In the genomic region with DNA sequence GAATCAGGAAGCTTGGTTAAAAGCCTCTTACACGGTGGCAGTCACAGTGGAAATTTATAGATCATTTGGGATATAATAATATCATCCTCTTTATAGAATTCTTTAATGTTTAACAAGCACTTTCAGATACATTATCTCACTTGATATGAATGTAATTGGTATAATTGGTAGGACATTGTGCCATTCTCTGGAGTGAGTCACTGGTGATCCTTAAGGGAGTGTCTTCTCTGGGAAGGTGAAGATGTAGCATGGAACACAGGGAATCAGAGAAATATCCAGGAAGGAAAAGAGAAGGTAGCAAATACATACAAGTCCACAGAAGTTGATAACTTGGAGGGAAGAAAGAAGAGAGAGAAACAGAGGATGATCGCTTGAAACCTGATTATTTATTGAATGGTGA, we compare ENCODE assay signal across 18 cellular contexts. TPM values are rescaled to one million over a fixed set of nuclear protein-coding genes. Genes with fewer than 3 reads are reported as not detected.
"Had no signal": no experiment of that assay in that cellular context is flagged by ENCODE, and none has a peak within 500 bp of the region (broad histone marks: within the 10 kb centered on the region; RNA-seq: fewer than 3 reads in every experiment).

No MANE protein-coding gene starts in this region.

- H3K27me3 Mint-ChIP-seq: activated naive CD4-positive, alpha-beta T cell treated with anti-CD3 and anti-CD28 coated beads, Interleukin-2, amount 10 ng/mL, durations not matched to agents 7 days and 5 days had no signal

- H3K36me3 ChIP-seq: brain microvascular endothelial cell, gastroesophageal sphincter, heart left ventricle, left ventricle myocardium inferior, thyroid gland had no signal

- ATAC-seq: activated CD4-positive, CD25-positive, alpha-beta regulatory T cell treated with anti-CD3 and anti-CD28 coated beads, Interleukin-2, amount 50 U/mL, for 24 hours; activated naive CD8-positive, alpha-beta T cell treated with anti-CD3 and anti-CD28 coated beads, Interleukin-2, amount 50 U/mL, for 24 hours; activated T-cell treated with anti-CD3 and anti-CD28 coated beads, Interleukin-2, amount 50 U/mL, for 4 hours; gastroesophageal sphincter; heart left ventricle had no signal

- H3K36me3 Mint-ChIP-seq: activated naive CD4-positive, alpha-beta T cell treated with anti-CD3 and anti-CD28 coated beads, Interleukin-2, amount 10 ng/mL, durations not matched to agents 7 days and 5 days had no signal

- H3K27ac Mint-ChIP-seq: activated naive CD4-positive, alpha-beta T cell treated with anti-CD3 and anti-CD28 coated beads, Interleukin-2, amount 10 ng/mL, durations not matched to agents 7 days and 5 days; activated naive CD8-positive, alpha-beta T cell treated with anti-CD3 and anti-CD28 coated beads, Interleukin-2, amount 50 U/mL, for 24 hours had no signal

- H3K27me3 ChIP-seq: gastroesophageal sphincter, heart left ventricle, thyroid gland had no signal

- H3K4me1 Mint-ChIP-seq: activated naive CD4-positive, alpha-beta T cell treated with anti-CD3 and anti-CD28 coated beads, Interleukin-2, amount 10 ng/mL, durations not matched to agents 7 days and 5 days; activated naive CD8-positive, alpha-beta T cell treated with anti-CD3 and anti-CD28 coated beads, Interleukin-2, amount 50 U/mL, for 24 hours had no signal

- DNase-seq: activated CD4-positive, alpha-beta T cell treated with anti-CD3 and anti-CD28 coated beads, Interleukin-2, amount 50 U/mL, for 1 hour; activated CD8-positive, alpha-beta memory T cell treated with anti-CD3 and anti-CD28 coated beads, Interleukin-2, amount 50 U/mL, for 4 hours; activated naive CD4-positive, alpha-beta T cell treated with anti-CD3 and anti-CD28 coated beads, Interleukin-2, amount 10 ng/mL, durations not matched to agents 7 days and 5 days; activated naive CD8-positive, alpha-beta T cell treated with anti-CD3 and anti-CD28 coated beads, Interleukin-2, amount 50 U/mL, for 24 hours; activated T-cell treated with anti-CD3 and anti-CD28 coated beads, Interleukin-2, amount 50 U/mL, for 4 hours; anterior cingulate cortex; brain microvascular endothelial cell; heart left ventricle; kidney glomerular epithelial cell; left ventricle myocardium inferior; stimulated activated CD4-positive, alpha-beta T cell treated with anti-CD3 and anti-CD28 coated beads, Interleukin-2, amount 100 ng/mL, for 24 hours; stimulated activated naive CD4-positive, alpha-beta T cell treated with Interleukin-2 at 50 U/mL for 16 hours; T1000; thyroid gland had no signal

- H3K9me3 Mint-ChIP-seq: activated naive CD4-positive, alpha-beta T cell treated with anti-CD3 and anti-CD28 coated beads, Interleukin-2, amount 10 ng/mL, durations not matched to agents 7 days and 5 days; activated naive CD8-positive, alpha-beta T cell treated with anti-CD3 and anti-CD28 coated beads, Interleukin-2, amount 50 U/mL, for 24 hours had no signal

- H3K4me3 Mint-ChIP-seq: activated naive CD4-positive, alpha-beta T cell treated with anti-CD3 and anti-CD28 coated beads, Interleukin-2, amount 10 ng/mL, durations not matched to agents 7 days and 5 days; activated naive CD8-positive, alpha-beta T cell treated with anti-CD3 and anti-CD28 coated beads, Interleukin-2, amount 50 U/mL, for 24 hours; activated T-cell treated with anti-CD3 and anti-CD28 coated beads, Interleukin-2, amount 50 U/mL, for 4 hours had no signal

- H3K4me3 ChIP-seq: coronary artery, gastroesophageal sphincter, heart left ventricle, left ventricle myocardium inferior, thyroid gland had no signal

RNA-seq across cellular contexts. Expression of a gene that starts 9.8 kb away (rescaled TPM):
- total RNA-seq: myocyte had no signal
